In the genomic region with DNA sequence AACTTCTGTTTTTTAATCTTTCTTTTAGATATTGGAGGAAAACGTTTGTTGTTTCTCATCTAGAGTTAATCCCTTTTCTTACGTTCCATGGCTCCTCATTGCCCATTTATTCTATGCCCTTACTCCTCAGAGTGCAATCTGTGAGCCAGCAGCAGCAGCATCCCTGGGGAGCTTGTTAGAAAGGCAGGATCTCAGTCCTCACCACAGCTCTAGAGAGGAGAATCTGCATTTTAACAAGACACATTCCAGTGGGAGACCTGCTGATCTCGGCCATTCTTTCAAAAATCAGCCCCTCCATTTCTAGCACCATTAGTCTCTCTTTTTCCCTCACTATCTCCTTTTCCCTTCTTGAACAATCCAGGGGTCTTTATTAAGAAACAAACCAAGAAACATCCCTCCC, we compare ENCODE assay signal across 19 cellular contexts.
"Had no signal": no experiment of that assay in that cellular context is flagged by ENCODE, and none has a peak within 500 bp of the region (broad histone marks: within the 10 kb centered on the region; RNA-seq: fewer than 3 reads in every experiment).

No MANE protein-coding gene starts in this region.

- H3K27ac ChIP-seq: coronary artery, thyroid gland, WERI-Rb-1 had no signal

- H3K9me3 ChIP-seq: thyroid gland had no signal

- H3K4me3 ChIP-seq: coronary artery, thyroid gland had no signal

- H3K36me3 ChIP-seq: thyroid gland, WERI-Rb-1 had no signal

- H3K27me3 ChIP-seq: thyroid gland had no signal

- H3K4me1 ChIP-seq: thyroid gland had no signal

- ATAC-seq: activated CD4-positive, alpha-beta T cell treated with anti-CD3 and anti-CD28 coated beads for 36 hours; activated naive CD4-positive, alpha-beta T cell treated with anti-CD3 and anti-CD28 coated beads, Interleukin-2, amount 50 U/mL, for 72 hours; activated T-cell treated with anti-CD3 and anti-CD28 coated beads, Interleukin-2, amount 50 U/mL, for 4 hours; left lobe of liver; stimulated activated memory B cell treated with anti-CD40 and anti-IgM and Interleukin-4, amounts not matched to agents 10 μg/mL and 1 μg/mL and 100 μg/mL, for 72 hours had no signal

- DNase-seq: activated CD4-positive, alpha-beta memory T cell treated with anti-CD3 and anti-CD28 coated beads for 36 hours; activated CD4-positive, alpha-beta T cell treated with anti-CD3 and anti-CD28 coated beads for 36 hours; activated effector memory CD4-positive, alpha-beta T cell treated with Interleukin-2 at 50 U/mL for 16 hours; activated T-cell treated with anti-CD3 and anti-CD28 coated beads, Interleukin-2, amount 50 U/mL, for 4 hours; caudate nucleus; effector CD4-positive, alpha-beta T cell; foreskin fibroblast; hypothalamus; retina; stimulated activated CD4-positive, alpha-beta T cell treated with anti-CD3 and anti-CD28 coated beads, Interleukin-2, amount 100 ng/mL, for 48 hours; T-helper 1 cell; thyroid gland; WERI-Rb-1 had no signal

- FAIRE-seq: keratinocyte, urothelium cell line had no signal
